8 cellular contexts compared by ENCODE assay signal in the genomic region with DNA sequence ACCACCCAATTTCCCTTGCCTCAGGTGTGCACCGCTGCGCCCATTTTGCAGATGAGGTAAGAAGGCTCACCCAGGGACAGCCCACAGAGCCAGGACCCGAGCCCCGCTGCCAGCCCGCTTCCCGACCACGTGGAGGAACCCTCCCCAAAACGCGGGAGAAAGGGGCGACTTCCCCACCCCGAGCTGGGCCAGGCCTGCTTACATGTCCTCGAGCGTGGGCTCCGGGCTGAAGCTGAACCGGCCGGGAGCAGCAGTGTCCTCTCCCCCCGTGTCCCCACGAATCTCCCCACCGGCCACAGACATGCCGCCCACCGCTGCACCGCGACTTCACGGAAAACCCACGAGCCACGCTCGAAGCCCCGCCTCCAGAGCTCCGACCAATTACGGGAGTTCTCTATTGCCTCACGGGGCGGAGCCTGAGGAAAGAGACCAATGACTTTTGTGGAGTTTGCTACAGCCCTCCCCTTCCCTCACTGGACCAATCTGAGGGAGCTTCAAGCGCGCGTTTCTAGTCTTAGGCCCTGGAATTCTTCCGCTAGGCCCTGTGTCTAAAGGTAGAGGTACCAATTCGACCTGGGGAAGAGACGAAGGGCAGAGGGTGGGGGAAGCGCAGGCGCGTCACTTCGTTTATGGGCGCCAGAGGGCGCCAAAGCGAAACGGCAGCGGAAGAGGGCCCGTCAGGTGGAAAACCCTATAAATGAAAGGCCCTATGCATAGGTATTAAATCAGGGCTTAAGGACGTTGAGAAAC. TPM values are rescaled to one million over a fixed set of nuclear protein-coding genes. Genes with fewer than 3 reads are reported as not detected.
A peak's percentile ranks its signal among the peaks of the same experiment; 100 is the strongest.
DNase-seq lines count a peak whose midpoint lies in the region; ATAC-seq and TF ChIP-seq lines count a peak whose summit lies in the region.

TSS of gene DCTPP1 (minus strand) at position 353 of the 750 bp plus-strand sequence. CDS start at position 303, 50 bp downstream.

- peak; percentile 94 to 99 (median 98) for DNase-seq in Peyer's patch
- peak; percentile 95 to 98 for DNase-seq in activated T-cell treated with anti-CD3 and anti-CD28 coated beads, Interleukin-2, amount 50 U/mL, for 72 hours
- peak; percentile 93 for DNase-seq in fibroblast of gingiva (ENCODE audit: low read depth)
- peak; percentile 96 for DNase-seq in naive B cell

- TF ChIP-seq POLR2A in Peyer's patch (IDR thresholded peaks at IDR 0.05) = peak in 1 of 2 donors; percentile 49

- H3K4me2 ChIP-seq in DOHH2 (ENCODE audit: low read length) = peak within 1 kb of the TSS; percentile 75

- TF ChIP-seq CTCF in DOHH2 (IDR thresholded peaks at IDR 0.05; ENCODE audit: low read depth, low read length, poor library complexity, severe bottlenecking) = peak; percentile 91
- TF ChIP-seq CTCF in Peyer's patch (IDR thresholded peaks at IDR 0.05) = peak; percentile 81 to 98 (median 92)

- H3K4me1 ChIP-seq in DOHH2 (ENCODE audit: control insufficient read depth, low read length) = peaks cover 26% of the 10 kb centered on the region
- peaks cover 0 to 17% (median 3%) of the 10 kb centered on the region in 4 donors for H3K4me1 ChIP-seq in Peyer's patch

- H3K9me3 ChIP-seq in DOHH2 (ENCODE audit: control insufficient read depth, insufficient read depth, low read length) = no peaks in the 10 kb centered on the region
- no peaks in the 10 kb centered on the region for H3K9me3 ChIP-seq in KOPT-K1 (ENCODE audit: insufficient read depth, low read length, poor library complexity, severe bottlenecking)
- H3K9me3 ChIP-seq in Peyer's patch = no peaks in the 10 kb centered on the region

- H3K36me3 Mint-ChIP-seq in activated T-cell treated with anti-CD3 and anti-CD28 coated beads, Interleukin-2, amount 50 U/mL, for 72 hours (ENCODE audit: insufficient read depth in 2 of 2) = peaks cover 10 to 17% of the 10 kb centered on the region in 2 donors
- H3K36me3 Mint-ChIP-seq in naive B cell = peaks cover 5 to 8% of the 10 kb centered on the region in 2 donors
- peaks cover 17% of the 10 kb centered on the region for H3K36me3 Mint-ChIP-seq in stimulated activated memory B cell treated with anti-CD40 and anti-IgM and Interleukin-4, amounts not matched to agents 10 μg/mL and 1 μg/mL and 100 μg/mL, for 72 hours

- peak within 1 kb of the TSS; percentile 64 for H3K27ac ChIP-seq in DOHH2 (ENCODE audit: low read depth, low read length)
- peak within 1 kb of the TSS; percentile 81 for H3K27ac ChIP-seq in KOPT-K1 (ENCODE audit: low read depth, low read length, poor library complexity, severe bottlenecking)
- peak within 1 kb of the TSS; percentile 67 to 84 (median 76) for H3K27ac ChIP-seq in Peyer's patch

- no peak within 1 kb of the TSS for H3K4me3 Mint-ChIP-seq in activated T-cell treated with anti-CD3 and anti-CD28 coated beads, Interleukin-2, amount 50 U/mL, for 72 hours
- H3K4me3 Mint-ChIP-seq in naive B cell = no peak within 1 kb of the TSS
- H3K4me3 Mint-ChIP-seq in stimulated activated memory B cell treated with anti-CD40 and anti-IgM and Interleukin-4, amounts not matched to agents 10 μg/mL and 1 μg/mL and 100 μg/mL, for 72 hours = no peak within 1 kb of the TSS

- H3K27ac Mint-ChIP-seq in activated T-cell treated with anti-CD3 and anti-CD28 coated beads, Interleukin-2, amount 50 U/mL, for 72 hours = peak within 1 kb of the TSS; percentile 10
- H3K27ac Mint-ChIP-seq in naive B cell = peak within 1 kb of the TSS in 1 of 6 donors; percentile 14
- H3K27ac Mint-ChIP-seq in stimulated activated memory B cell treated with anti-CD40 and anti-IgM and Interleukin-4, amounts not matched to agents 10 μg/mL and 1 μg/mL and 100 μg/mL, for 72 hours = no peak within 1 kb of the TSS

- no peaks in the 10 kb centered on the region for H3K9me2 ChIP-seq in DOHH2 (replicated peaks; ENCODE audit: control insufficient read depth, low read length)

- no peaks in the 10 kb centered on the region for H3K27me3 Mint-ChIP-seq in activated T-cell treated with anti-CD3 and anti-CD28 coated beads, Interleukin-2, amount 50 U/mL, for 72 hours (ENCODE audit: low read depth)
- no peaks in the 10 kb centered on the region for H3K27me3 Mint-ChIP-seq in naive B cell
- H3K27me3 Mint-ChIP-seq in stimulated activated memory B cell treated with anti-CD40 and anti-IgM and Interleukin-4, amounts not matched to agents 10 μg/mL and 1 μg/mL and 100 μg/mL, for 72 hours = no peaks in the 10 kb centered on the region

- H4K20me1 ChIP-seq in DOHH2 (ENCODE audit: control insufficient read depth, insufficient read depth, low read depth, low read length) = peaks cover 15% of the 10 kb centered on the region; the same call in 1 of the 2 replicates

- H3K36me3 ChIP-seq in DOHH2 (ENCODE audit: control insufficient read depth, low read length) = peaks cover 42% of the 10 kb centered on the region
- H3K36me3 ChIP-seq in KOPT-K1 (ENCODE audit: insufficient read depth, low read length) = peaks cover 40% of the 10 kb centered on the region
- H3K36me3 ChIP-seq in Peyer's patch = peaks cover 0 to 8% (median 0%) of the 10 kb centered on the region in 3 donors

- H3K4me1 Mint-ChIP-seq in activated T-cell treated with anti-CD3 and anti-CD28 coated beads, Interleukin-2, amount 50 U/mL, for 72 hours (ENCODE audit: low read depth) = peaks cover 23% of the 10 kb centered on the region
- H3K4me1 Mint-ChIP-seq in naive B cell = peaks cover 9 to 15% (median 9%) of the 10 kb centered on the region in 3 donors
- H3K4me1 Mint-ChIP-seq in stimulated activated memory B cell treated with anti-CD40 and anti-IgM and Interleukin-4, amounts not matched to agents 10 μg/mL and 1 μg/mL and 100 μg/mL, for 72 hours = peaks cover 18% of the 10 kb centered on the region

- H3K4me3 ChIP-seq in DOHH2 (ENCODE audit: low read length) (peak within 1 kb of the TSS; percentile 99), Peyer's patch (peak within 1 kb of the TSS; percentile 61 to 80 (median 66))

- H3K79me2 ChIP-seq in DOHH2 (ENCODE audit: control insufficient read depth, low read length) = peaks cover 56% of the 10 kb centered on the region

- no peaks in the 10 kb centered on the region for H3K9me3 Mint-ChIP-seq in activated T-cell treated with anti-CD3 and anti-CD28 coated beads, Interleukin-2, amount 50 U/mL, for 72 hours
- no peaks in the 10 kb centered on the region for H3K9me3 Mint-ChIP-seq in naive B cell
- H3K9me3 Mint-ChIP-seq in stimulated activated memory B cell treated with anti-CD40 and anti-IgM and Interleukin-4, amounts not matched to agents 10 μg/mL and 1 μg/mL and 100 μg/mL, for 72 hours = no peaks in the 10 kb centered on the region

- H3K27me3 ChIP-seq in DOHH2 (ENCODE audit: control insufficient read depth, low read length) (no peaks in the 10 kb centered on the region), Peyer's patch (no peaks in the 10 kb centered on the region)

- no peaks in the 10 kb centered on the region for H3F3A ChIP-seq in DOHH2 (ENCODE audit: control insufficient read depth, insufficient read depth)

- ATAC-seq in GM21786 (IDR thresholded peaks at IDR 0.05; ENCODE audit: unreplicated experiment) (peak; percentile 95), naive B cell (ENCODE audit: low read depth in 2 of 2) (peak; percentile 95 to 97)
- peak; percentile 95 for ATAC-seq in activated T-cell treated with anti-CD3 and anti-CD28 coated beads, Interleukin-2, amount 50 U/mL, for 72 hours (replicated peaks in 1 of 2)
- peak; percentile 99 for ATAC-seq in stimulated activated memory B cell treated with anti-CD40 and anti-IgM and Interleukin-4, amounts not matched to agents 10 μg/mL and 1 μg/mL and 100 μg/mL, for 72 hours

RNA-seq across cellular contexts. Expression of gene DCTPP1, which starts in this region (rescaled TPM):
- 10 to 100 TPM; 20.7 to 33.3 (median 27.6) TPM for total RNA-seq in Peyer's patch
- total RNA-seq in activated T-cell treated with anti-CD3 and anti-CD28 coated beads, Interleukin-2, amount 50 U/mL, for 72 hours = 10 to 100 TPM; 56.5 to 78.8 TPM
- polyA plus RNA-seq in naive B cell (ENCODE audit: low read depth in 6 of 6) = 100 to 1,000 TPM; 101 to 145 (median 123) TPM

Comparison
In these comparisons a context has a peak if more than half of its experiments do, and no peak if none do; other contexts are left out.
1. Peak in every context shown above with its lines: DNase-seq, ATAC-seq, H3K4me3 ChIP-seq and H3K27ac ChIP-seq.